ENCODE assay signal across 14 cellular contexts in the genomic region with DNA sequence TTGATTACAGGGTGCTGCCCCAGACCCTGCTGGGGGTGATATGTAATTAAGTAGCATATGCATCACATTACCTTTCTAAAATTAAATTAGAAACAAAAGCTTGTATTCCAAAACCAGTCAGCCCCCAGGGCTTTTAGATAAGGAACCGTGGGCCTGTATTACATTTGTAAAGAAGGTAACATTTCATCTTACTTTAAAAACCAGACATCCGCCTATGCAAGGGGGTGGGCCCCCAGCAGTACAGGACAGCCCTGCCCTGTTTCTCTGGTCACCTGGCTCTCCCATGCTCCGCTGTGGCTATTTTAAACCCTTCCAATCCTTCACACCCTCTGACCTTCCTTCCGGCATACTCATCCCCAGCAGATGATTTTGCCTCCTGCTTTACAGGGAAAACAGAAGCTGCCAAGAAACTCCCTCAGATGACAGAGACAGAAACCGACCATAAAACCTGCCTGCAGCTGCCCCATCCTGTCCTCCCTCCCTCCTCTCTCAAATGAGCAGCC. TPM values are rescaled to one million over a fixed set of nuclear protein-coding genes. Genes with fewer than 3 reads are reported as not detected.
DNase-seq lines count a peak whose midpoint lies in the region; ATAC-seq, FAIRE-seq and TF ChIP-seq lines count a peak whose summit lies in the region.
"Had no signal": no experiment of that assay in that cellular context is flagged by ENCODE, and none has a peak within 500 bp of the region (broad histone marks: within the 10 kb centered on the region; RNA-seq: fewer than 3 reads in every experiment).

No MANE protein-coding gene starts in this region.

- no peaks in the 10 kb centered on the region for H3K9me3 Mint-ChIP-seq in brain

- intact Hi-C loops in Right ventricle myocardium inferior (cut with DNase I) (no loop called here), uterus (cut with DNase I; ENCODE audit: low total_unique reads) (no loop called here)

- TF ChIP-seq CTCF in cardiac muscle cell (IDR thresholded peaks at IDR 0.05; ENCODE audit: low read depth, low read length) (no peak), brain (conservative IDR thresholded peaks at IDR 0.05) (no peak), uterus (IDR thresholded peaks at IDR 0.05) (no peak)

- peaks cover 31% of the 10 kb centered on the region for H3K4me1 ChIP-seq in cardiac muscle cell (ENCODE audit: low read depth)
- no peaks in the 10 kb centered on the region for H3K4me1 ChIP-seq in uterus

- no peak for TF ChIP-seq POLR2A in uterus (IDR thresholded peaks at IDR 0.05)

- H3K27ac ChIP-seq in cardiac muscle cell (peak overlapping the region; percentile 66), uterus (peak overlapping the region; percentile 9 to 62)

- H3K36me3 ChIP-seq in cardiac muscle cell, result no peaks in the 10 kb centered on the region
- H3K36me3 ChIP-seq in uterus, result no peaks in the 10 kb centered on the region

- H3K36me3 Mint-ChIP-seq in brain, result no peaks in the 10 kb centered on the region

- H3K4me1 Mint-ChIP-seq in brain, result peaks cover 52% of the 10 kb centered on the region

- H3K4me3 Mint-ChIP-seq in brain, result peak overlapping the region in 2 of 5 experiments; percentile 7 to 17

- no peak for ATAC-seq in Right ventricle myocardium inferior
- ATAC-seq: esophagus mucosa, left lobe of liver had no signal

- H3K27me3 Mint-ChIP-seq in brain, result peaks cover 6% of the 10 kb centered on the region

- DNase-seq in cardiac muscle cell (ENCODE audit: low read depth in 1 of 2, low spot score in 1 of 2) (peak in 1 of 2 donors; percentile 22), Right ventricle myocardium inferior (ENCODE audit: missing footprints) (no peak), iris pigment epithelial cell (ENCODE audit: low read depth) (peak; percentile 68), uterus (peak; percentile 41 to 43), RPMI8226 (no peak), SW 1271 (lab: John Stamatoyannopoulos, UW) (no peak), urothelium cell line (ENCODE audit: low spot score) (no peak)
- DNase-seq: amygdala had no signal

- H3K27me3 ChIP-seq in cardiac muscle cell (peaks cover 10% of the 10 kb centered on the region), uterus (no peaks in the 10 kb centered on the region)

- H3K4me3 ChIP-seq in cardiac muscle cell (no peak overlapping the region), uterus (no peak overlapping the region)
- H3K4me3 ChIP-seq: skin epidermis had no signal

- H3K27ac Mint-ChIP-seq in brain, result peak overlapping the region; percentile 9 to 91 (median 77)

- no peak for FAIRE-seq in urothelium cell line (lab: Jason Lieb, UNC)

- H3K9me3 ChIP-seq in cardiac muscle cell (ENCODE audit: low read depth) (no peaks in the 10 kb centered on the region), uterus (no peaks in the 10 kb centered on the region)

RNA-seq across cellular contexts. Expression of a gene that starts 21.9 kb away (rescaled TPM):
- total RNA-seq in cardiac muscle cell, result 3.7 and 11.8 TPM in 2 replicates
- 3.4 and 7.5 TPM in 2 replicates for polyA plus RNA-seq in cardiac muscle cell
- 5.1 TPM for total RNA-seq in Right ventricle myocardium inferior
- polyA plus RNA-seq in brain (ENCODE audit: insufficient read depth, low read depth, low replicate concordance), result 7.4 TPM
- total RNA-seq in uterus, result 10 to 100 TPM in 1 of 4 donors, 1 to 10 TPM in 3; 2.1 to 29.4 (median 3.9) TPM

RNA-seq across cellular contexts. Expression of a gene that starts 37.9 kb away (rescaled TPM):
- 0.06 and 0.14 TPM in 2 replicates for total RNA-seq in cardiac muscle cell
- not detected in 2 replicates for polyA plus RNA-seq in cardiac muscle cell
- total RNA-seq in Right ventricle myocardium inferior, result not detected
- 32.8 TPM for polyA plus RNA-seq in brain (ENCODE audit: insufficient read depth, low read depth, low replicate concordance)
- total RNA-seq in uterus, result under 1 TPM in 2 of 4 donors, not detected in 2; 0.07 to 0.15 TPM
- total RNA-seq: HT-29; left lobe of liver; T-helper 1 cell treated with Interleukin-12 subunit alpha and Interleukin-12 subunit beta and Interleukin-4 antibody, amounts not matched to agents 30 ng/mL and 1 ng/mL, for 36 hours had no signal

Comparison
In these comparisons a context has a peak if more than half of its experiments do, and no peak if none do; other contexts are left out.
1. DNase-seq: peak in iris pigment epithelial cell (single experiment) and uterus (2 of 2); none in Right ventricle myocardium inferior (single experiment), RPMI8226 (single experiment), SW 1271 (0 of 2) and urothelium cell line (single experiment).